In genomic region chr7:26863504-26864308, GRCh38 we compare ENCODE assay signal across 8 cellular contexts. TPM values are rescaled to one million over a fixed set of nuclear protein-coding genes. Genes with fewer than 3 reads are reported as not detected.
DNase-seq lines count a peak whose midpoint lies in the region; ATAC-seq, FAIRE-seq and TF ChIP-seq lines count a peak whose summit lies in the region.

No MANE protein-coding gene starts in this region.

- H3K27me3 ChIP-seq in mucosa of rectum (ENCODE audit: control insufficient read depth in 2 of 2, insufficient read depth in 2 of 2, low read length in 2 of 2) = no peaks in the 10 kb centered on the region

- peaks cover 24 to 26% (median 25%) of the 10 kb centered on the region in 3 donors for H3K4me1 Mint-ChIP-seq in T-cell

- H3K27ac Mint-ChIP-seq in T-cell = peak overlapping the region; percentile 19 to 91

- H3K9me3 Mint-ChIP-seq in T-cell = no peaks in the 10 kb centered on the region

- no peaks in the 10 kb centered on the region for H3K9me3 ChIP-seq in mucosa of rectum (ENCODE audit: control insufficient read depth in 2 of 2, low read length in 2 of 2)

- TF ChIP-seq POLR2A in GM12892 (IDR thresholded peaks at IDR 0.05; ENCODE audit: low read depth, low read length) = no peak

- FAIRE-seq in GM12892 (lab: Jason Lieb, UNC) = peak; percentile 75

- DNase-seq in AG20443 (ENCODE audit: low spot score) = peak; percentile 12
- no peak for DNase-seq in GM12892 (ENCODE audit: insufficient read length)
- peak in 21 of 34 experiments; percentile 1 to 34 (median 16) for DNase-seq in T-cell
- DNase-seq in effector CD8-positive, alpha-beta T cell (lab: John Stamatoyannopoulos, UW) = peak; percentile 2
- DNase-seq in midbrain (lab: John Stamatoyannopoulos, UW) = no peak

- H3K36me3 ChIP-seq in mucosa of rectum (ENCODE audit: control insufficient read depth in 2 of 2, insufficient read depth in 2 of 2, low read length in 2 of 2) = no peaks in the 10 kb centered on the region
- no peaks in the 10 kb centered on the region for H3K36me3 ChIP-seq in urinary bladder (ENCODE audit: insufficient read depth)

- H3K27me3 Mint-ChIP-seq in T-cell = peaks cover 26 to 45% of the 10 kb centered on the region in 2 donors

- H3K4me3 ChIP-seq in mucosa of rectum (ENCODE audit: low read length in 2 of 2) = peak overlapping the region; percentile 83 to 99
- peak overlapping the region; percentile 59 for H3K4me3 ChIP-seq in urinary bladder (ENCODE audit: low read depth, low read length)

- H3K9ac ChIP-seq in mucosa of rectum (ENCODE audit: low read depth in 1 of 2, low read length in 2 of 2) = peak overlapping the region; percentile 90 to 96

- CTCF ChIA-PET in T-cell (lab: Charles Lee) = interaction anchor here (0.6 to 0.7 kb wide), 2 partner anchors 315 to 518 kb away, joined by 3 to 5 read pairs; no protein-coding TSS in a partner anchor

- WGBS in urinary bladder = 10% methylated on average over 17 of the region's 17 CpGs

- H3K36me3 Mint-ChIP-seq in T-cell = no peaks in the 10 kb centered on the region

- POLR2A ChIA-PET in T-cell (lab: Charles Lee) = no interaction called here

- ATAC-seq in HG03354 (IDR thresholded peaks at IDR 0.05; ENCODE audit: poor library complexity, severe bottlenecking, unreplicated experiment) (peak; percentile 42), T-cell (replicated peaks in 1 of 4) (peak; percentile 8 to 28 (median 14))

- peak overlapping the region; percentile 98 to 99 for H3K27ac ChIP-seq in mucosa of rectum (ENCODE audit: low read depth in 2 of 2, low read length in 2 of 2)
- H3K27ac ChIP-seq in urinary bladder (ENCODE audit: low read depth) = peak overlapping the region; percentile 91

- H3K4me1 ChIP-seq in mucosa of rectum (ENCODE audit: control insufficient read depth in 2 of 2, insufficient read depth in 2 of 2, low read length in 2 of 2) (peaks cover 15 to 22% of the 10 kb centered on the region in 2 donors), urinary bladder (ENCODE audit: insufficient read depth) (no peaks in the 10 kb centered on the region)

- H3K4me3 Mint-ChIP-seq in T-cell = peak overlapping the region; percentile 89 to 94 (median 90)

RNA-seq across cellular contexts. Expression of gene SKAP2, which starts 0.7 kb away (rescaled TPM):
- 16.8 TPM for polyA plus RNA-seq in GM12892 (2012; ENCODE audit: missing spikeins)
- total RNA-seq in T-cell (1 to 10 TPM; 4.8 to 8.9 (median 7.7) TPM), urinary bladder (22.0 TPM)
- polyA plus RNA-seq in urinary bladder = 27.2 TPM

Comparison
In these comparisons a context has a peak if more than half of its experiments do, and no peak if none do; other contexts are left out.
1. DNase-seq: peak in AG20443 (single experiment), T-cell (21 of 34) and effector CD8-positive, alpha-beta T cell (single experiment); none in GM12892 (single experiment) and midbrain (single experiment).